In the genomic region with DNA sequence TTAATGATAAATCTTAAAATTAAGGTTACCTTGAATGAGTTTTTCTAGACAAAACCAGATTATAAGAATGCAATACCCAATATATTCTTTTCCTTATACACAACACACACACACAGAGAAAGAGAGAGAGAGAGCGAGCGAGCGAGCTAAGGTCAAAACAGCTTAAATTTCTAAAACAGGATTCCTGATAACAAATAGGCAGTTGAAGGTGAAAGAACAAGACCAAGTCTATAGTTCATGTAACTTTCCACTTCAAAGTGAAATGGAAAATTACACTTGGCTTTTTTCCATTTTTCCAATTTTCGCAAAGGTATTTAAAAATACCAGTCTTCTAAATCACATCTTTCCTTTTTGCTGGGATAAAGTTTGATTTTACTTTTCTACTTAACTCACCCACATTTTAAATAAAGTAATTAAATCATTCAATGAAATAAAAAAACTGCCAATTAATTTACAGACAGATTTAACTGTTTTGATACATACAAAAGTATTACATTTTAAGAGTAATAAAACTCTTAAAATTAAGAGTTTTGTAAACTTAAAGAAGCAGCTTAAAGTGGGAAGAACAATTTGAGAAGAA, we compare ENCODE assay signal across 1 cellular context.
TF ChIP-seq lines count a peak whose summit lies in the region.

No MANE protein-coding gene starts in this region.

TF ChIP-seq in HepG2, 621 proteins besides CTCF, POLR2A, EP300 and RAD21 (continued from another document and continues in another):
- TF ChIP-seq ZNF639 (CRISPR knock-in tag; conservative IDR thresholded peaks at IDR 0.05) (no peak), SRSF1 (optimal IDR thresholded peaks at IDR 0.05; ENCODE audit: low read depth, low read length) (no peak), SP5 (CRISPR knock-in tag; IDR thresholded peaks at IDR 0.05; ENCODE audit: borderline replicate concordance, low read depth) (no peak), RORA (CRISPR knock-in tag; IDR thresholded peaks at IDR 0.05) (peak; percentile 66; the same call in 1 of the 2 replicates), THAP11 (CRISPR knock-in tag; IDR thresholded peaks at IDR 0.05) (peak; percentile 72), IKZF1 (IDR thresholded peaks at IDR 0.05) (no peak), NONO (IDR thresholded peaks at IDR 0.05) (no peak), NONO (CRISPR knock-in tag; conservative IDR thresholded peaks at IDR 0.05) (0 out of 2 replicates have a peak, but pooled peaks have one; percentile 59), JUNB (CRISPR knock-in tag; IDR thresholded peaks at IDR 0.05; ENCODE audit: borderline replicate concordance) (no peak; the same call in 1 of the 2 replicates), ZNF740 (CRISPR knock-in tag; IDR thresholded peaks at IDR 0.05) (no peak), MYPOP (CRISPR knock-in tag; IDR thresholded peaks at IDR 0.05) (peak; percentile 13; the same call in 1 of the 2 replicates), HMG20A (CRISPR knock-in tag; IDR thresholded peaks at IDR 0.05; ENCODE audit: borderline replicate concordance) (peak; percentile 92; the same call in 1 of the 2 replicates), AKAP8 (CRISPR knock-in tag; IDR thresholded peaks at IDR 0.05) (no peak), ZNF598 (CRISPR knock-in tag; IDR thresholded peaks at IDR 0.05; ENCODE audit: borderline replicate concordance) (no peak), ZNF7 (CRISPR knock-in tag; IDR thresholded peaks at IDR 0.05) (no peak), RARA (CRISPR knock-in tag; IDR thresholded peaks at IDR 0.05) (peak; percentile 89), JUN (CRISPR knock-in tag; IDR thresholded peaks at IDR 0.05) (0 out of 2 replicates have a peak, but pooled peaks have one; percentile 27), NFYB (CRISPR knock-in tag; IDR thresholded peaks at IDR 0.05) (no peak), FOXJ3 (CRISPR knock-in tag; IDR thresholded peaks at IDR 0.05; ENCODE audit: borderline replicate concordance) (peak; percentile 94; the same call in 1 of the 2 replicates), ZFP41 (CRISPR knock-in tag; IDR thresholded peaks at IDR 0.05; ENCODE audit: borderline replicate concordance) (no peak), SYNCRIP (IDR thresholded peaks at IDR 0.05; ENCODE audit: insufficient read depth, low read depth, low read length) (no peak), SNAPC5 (CRISPR knock-in tag; IDR thresholded peaks at IDR 0.05; ENCODE audit: borderline replicate concordance) (no peak), SIX4 (CRISPR knock-in tag; IDR thresholded peaks at IDR 0.05) (peak; percentile 99), ZBTB20 (CRISPR knock-in tag; IDR thresholded peaks at IDR 0.05; ENCODE audit: borderline replicate concordance, low read depth) (peak; percentile 92), TCF12 (IDR thresholded peaks at IDR 0.05) (no peak), TCF12 (CRISPR knock-in tag; IDR thresholded peaks at IDR 0.05) (no peak), ZNF3 (CRISPR knock-in tag; IDR thresholded peaks at IDR 0.05) (peak; percentile 85; the same call in 1 of the 2 replicates), MEIS2 (CRISPR knock-in tag; IDR thresholded peaks at IDR 0.05) (no peak), ZNF234 (CRISPR knock-in tag; conservative IDR thresholded peaks at IDR 0.05) (no peak), SMARCC2 (IDR thresholded peaks at IDR 0.05) (no peak), PBX2 (CRISPR knock-in tag; IDR thresholded peaks at IDR 0.05) (no peak), NFIC (IDR thresholded peaks at IDR 0.05; ENCODE audit: low read length) (peak; percentile 100), RBAK (CRISPR knock-in tag; IDR thresholded peaks at IDR 0.05) (no peak), ZNF205 (CRISPR knock-in tag; IDR thresholded peaks at IDR 0.05) (peak; percentile 62; the same call in 1 of the 2 replicates), MXD4 (CRISPR knock-in tag; IDR thresholded peaks at IDR 0.05) (0 out of 2 replicates have a peak, but pooled peaks have one; percentile 35), TMF1 (CRISPR knock-in tag; IDR thresholded peaks at IDR 0.05; ENCODE audit: low read depth) (no peak), ZNF709 (CRISPR knock-in tag; IDR thresholded peaks at IDR 0.05) (no peak), HDAC2 (CRISPR knock-in tag; IDR thresholded peaks at IDR 0.05) (peak; percentile 92), ZNF510 (CRISPR knock-in tag; IDR thresholded peaks at IDR 0.05; ENCODE audit: low read depth) (no peak), ZNF12 (CRISPR knock-in tag; IDR thresholded peaks at IDR 0.05) (peak; percentile 81), FOXK1 (CRISPR knock-in tag; IDR thresholded peaks at IDR 0.05; ENCODE audit: borderline replicate concordance, low read depth) (peak; percentile 82; the same call in 1 of the 2 replicates), CHD4 (IDR thresholded peaks at IDR 0.05; ENCODE audit: borderline replicate concordance, low read length) (peak; percentile 95; the same call in 1 of the 2 replicates), ZFP1 (CRISPR knock-in tag; IDR thresholded peaks at IDR 0.05) (peak; percentile 85; the same call in 1 of the 2 replicates), NR2F1 (CRISPR knock-in tag; IDR thresholded peaks at IDR 0.05) (peak; percentile 76 to 89; a peak in 3 of 4 replicates), PHF8 (CRISPR knock-in tag; IDR thresholded peaks at IDR 0.05) (no peak), ZNF354B (CRISPR knock-in tag; IDR thresholded peaks at IDR 0.05) (no peak), RCOR2 (CRISPR knock-in tag; IDR thresholded peaks at IDR 0.05) (peak; percentile 94), TOPORS (CRISPR knock-in tag; IDR thresholded peaks at IDR 0.05) (no peak), ATF3 (CRISPR knock-in tag; IDR thresholded peaks at IDR 0.05) (no peak), ZSCAN9 (CRISPR knock-in tag; IDR thresholded peaks at IDR 0.05; ENCODE audit: borderline replicate concordance) (peak; percentile 55; the same call in 1 of the 2 replicates), KMT2B (CRISPR knock-in tag; IDR thresholded peaks at IDR 0.05) (no peak), ZNF780A (CRISPR knock-in tag; IDR thresholded peaks at IDR 0.05) (no peak), GZF1 (CRISPR knock-in tag; IDR thresholded peaks at IDR 0.05) (no peak)
- TF ChIP-seq, protein P1, sequence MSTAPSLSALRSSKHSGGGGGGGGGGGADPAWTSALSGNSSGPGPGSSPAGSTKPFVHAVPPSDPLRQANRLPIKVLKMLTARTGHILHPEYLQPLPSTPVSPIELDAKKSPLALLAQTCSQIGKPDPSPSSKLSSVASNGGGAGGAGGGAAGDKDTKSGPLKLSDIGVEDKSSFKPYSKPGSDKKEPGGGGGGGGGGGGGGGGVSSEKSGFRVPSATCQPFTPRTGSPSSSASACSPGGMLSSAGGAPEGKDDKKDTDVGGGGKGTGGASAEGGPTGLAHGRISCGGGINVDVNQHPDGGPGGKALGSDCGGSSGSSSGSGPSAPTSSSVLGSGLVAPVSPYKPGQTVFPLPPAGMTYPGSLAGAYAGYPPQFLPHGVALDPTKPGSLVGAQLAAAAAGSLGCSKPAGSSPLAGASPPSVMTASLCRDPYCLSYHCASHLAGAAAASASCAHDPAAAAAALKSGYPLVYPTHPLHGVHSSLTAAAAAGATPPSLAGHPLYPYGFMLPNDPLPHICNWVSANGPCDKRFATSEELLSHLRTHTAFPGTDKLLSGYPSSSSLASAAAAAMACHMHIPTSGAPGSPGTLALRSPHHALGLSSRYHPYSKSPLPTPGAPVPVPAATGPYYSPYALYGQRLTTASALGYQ (CRISPR knock-in tag; IDR thresholded peaks at IDR 0.05), result peak; percentile 66; the same call in 1 of the 2 replicates
- TF ChIP-seq, protein P2, sequence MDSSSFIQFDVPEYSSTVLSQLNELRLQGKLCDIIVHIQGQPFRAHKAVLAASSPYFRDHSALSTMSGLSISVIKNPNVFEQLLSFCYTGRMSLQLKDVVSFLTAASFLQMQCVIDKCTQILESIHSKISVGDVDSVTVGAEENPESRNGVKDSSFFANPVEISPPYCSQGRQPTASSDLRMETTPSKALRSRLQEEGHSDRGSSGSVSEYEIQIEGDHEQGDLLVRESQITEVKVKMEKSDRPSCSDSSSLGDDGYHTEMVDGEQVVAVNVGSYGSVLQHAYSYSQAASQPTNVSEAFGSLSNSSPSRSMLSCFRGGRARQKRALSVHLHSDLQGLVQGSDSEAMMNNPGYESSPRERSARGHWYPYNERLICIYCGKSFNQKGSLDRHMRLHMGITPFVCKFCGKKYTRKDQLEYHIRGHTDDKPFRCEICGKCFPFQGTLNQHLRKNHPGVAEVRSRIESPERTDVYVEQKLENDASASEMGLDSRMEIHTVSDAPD (CRISPR knock-in tag; IDR thresholded peaks at IDR 0.05), result no peak; the same call in 1 of the 2 replicates
- TF ChIP-seq, protein P3, sequence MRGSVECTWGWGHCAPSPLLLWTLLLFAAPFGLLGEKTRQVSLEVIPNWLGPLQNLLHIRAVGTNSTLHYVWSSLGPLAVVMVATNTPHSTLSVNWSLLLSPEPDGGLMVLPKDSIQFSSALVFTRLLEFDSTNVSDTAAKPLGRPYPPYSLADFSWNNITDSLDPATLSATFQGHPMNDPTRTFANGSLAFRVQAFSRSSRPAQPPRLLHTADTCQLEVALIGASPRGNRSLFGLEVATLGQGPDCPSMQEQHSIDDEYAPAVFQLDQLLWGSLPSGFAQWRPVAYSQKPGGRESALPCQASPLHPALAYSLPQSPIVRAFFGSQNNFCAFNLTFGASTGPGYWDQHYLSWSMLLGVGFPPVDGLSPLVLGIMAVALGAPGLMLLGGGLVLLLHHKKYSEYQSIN (CRISPR knock-in tag; IDR thresholded peaks at IDR 0.05; ENCODE audit: borderline replicate concordance), result no peak
- TF ChIP-seq, protein P4, sequence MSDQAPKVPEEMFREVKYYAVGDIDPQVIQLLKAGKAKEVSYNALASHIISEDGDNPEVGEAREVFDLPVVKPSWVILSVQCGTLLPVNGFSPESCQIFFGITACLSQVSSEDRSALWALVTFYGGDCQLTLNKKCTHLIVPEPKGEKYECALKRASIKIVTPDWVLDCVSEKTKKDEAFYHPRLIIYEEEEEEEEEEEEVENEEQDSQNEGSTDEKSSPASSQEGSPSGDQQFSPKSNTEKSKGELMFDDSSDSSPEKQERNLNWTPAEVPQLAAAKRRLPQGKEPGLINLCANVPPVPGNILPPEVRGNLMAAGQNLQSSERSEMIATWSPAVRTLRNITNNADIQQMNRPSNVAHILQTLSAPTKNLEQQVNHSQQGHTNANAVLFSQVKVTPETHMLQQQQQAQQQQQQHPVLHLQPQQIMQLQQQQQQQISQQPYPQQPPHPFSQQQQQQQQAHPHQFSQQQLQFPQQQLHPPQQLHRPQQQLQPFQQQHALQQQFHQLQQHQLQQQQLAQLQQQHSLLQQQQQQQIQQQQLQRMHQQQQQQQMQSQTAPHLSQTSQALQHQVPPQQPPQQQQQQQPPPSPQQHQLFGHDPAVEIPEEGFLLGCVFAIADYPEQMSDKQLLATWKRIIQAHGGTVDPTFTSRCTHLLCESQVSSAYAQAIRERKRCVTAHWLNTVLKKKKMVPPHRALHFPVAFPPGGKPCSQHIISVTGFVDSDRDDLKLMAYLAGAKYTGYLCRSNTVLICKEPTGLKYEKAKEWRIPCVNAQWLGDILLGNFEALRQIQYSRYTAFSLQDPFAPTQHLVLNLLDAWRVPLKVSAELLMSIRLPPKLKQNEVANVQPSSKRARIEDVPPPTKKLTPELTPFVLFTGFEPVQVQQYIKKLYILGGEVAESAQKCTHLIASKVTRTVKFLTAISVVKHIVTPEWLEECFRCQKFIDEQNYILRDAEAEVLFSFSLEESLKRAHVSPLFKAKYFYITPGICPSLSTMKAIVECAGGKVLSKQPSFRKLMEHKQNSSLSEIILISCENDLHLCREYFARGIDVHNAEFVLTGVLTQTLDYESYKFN (CRISPR knock-in tag; conservative IDR thresholded peaks at IDR 0.05), result peak; percentile 97
- TF ChIP-seq, protein P5, sequence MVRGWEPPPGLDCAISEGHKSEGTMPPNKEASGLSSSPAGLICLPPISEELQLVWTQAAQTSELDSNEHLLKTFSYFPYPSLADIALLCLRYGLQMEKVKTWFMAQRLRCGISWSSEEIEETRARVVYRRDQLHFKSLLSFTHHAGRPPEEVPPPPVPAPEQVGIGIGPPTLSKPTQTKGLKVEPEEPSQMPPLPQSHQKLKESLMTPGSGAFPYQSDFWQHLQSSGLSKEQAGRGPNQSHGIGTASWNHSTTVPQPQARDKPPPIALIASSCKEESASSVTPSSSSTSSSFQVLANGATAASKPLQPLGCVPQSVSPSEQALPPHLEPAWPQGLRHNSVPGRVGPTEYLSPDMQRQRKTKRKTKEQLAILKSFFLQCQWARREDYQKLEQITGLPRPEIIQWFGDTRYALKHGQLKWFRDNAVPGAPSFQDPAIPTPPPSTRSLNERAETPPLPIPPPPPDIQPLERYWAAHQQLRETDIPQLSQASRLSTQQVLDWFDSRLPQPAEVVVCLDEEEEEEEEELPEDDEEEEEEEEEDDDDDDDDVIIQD (CRISPR knock-in tag; IDR thresholded peaks at IDR 0.05; ENCODE audit: low read depth), result peak; percentile 97
